ENCODE assay signal across 11 cellular contexts in genomic region chr13:69324109-69324886, GRCh38.
DNase-seq lines count a peak whose midpoint lies in the region; ATAC-seq, FAIRE-seq and TF ChIP-seq lines count a peak whose summit lies in the region.
"Had no signal": no experiment of that assay in that cellular context is flagged by ENCODE, and none has a peak within 500 bp of the region (broad histone marks: within the 10 kb centered on the region; RNA-seq: fewer than 3 reads in every experiment).

No MANE protein-coding gene starts in this region.

- H3K27ac Mint-ChIP-seq in glutamatergic neuron (ENCODE audit: unreplicated experiment) = no peak overlapping the region

- H3K27me3 ChIP-seq in OCI-LY3 (ENCODE audit: low read depth, low read length) (no peaks in the 10 kb centered on the region), fibroblast of lung (ENCODE audit: control insufficient read depth, insufficient read depth, low read length) (no peaks in the 10 kb centered on the region), tibial artery (no peaks in the 10 kb centered on the region)

- ATAC-seq in A549 (no peak; a peak in 1 of 6 replicates), HG02885 (IDR thresholded peaks at IDR 0.05; ENCODE audit: poor library complexity, unreplicated experiment) (no peak), HG02884 (IDR thresholded peaks at IDR 0.05; ENCODE audit: unreplicated experiment) (no peak)
- ATAC-seq: pancreas had no signal

- no peak overlapping the region for H3K27ac ChIP-seq in A549
- no peak overlapping the region for H3K27ac ChIP-seq in OCI-LY3 (ENCODE audit: low read length)
- no peak overlapping the region for H3K27ac ChIP-seq in fibroblast of lung (ENCODE audit: insufficient read depth, low read length)
- H3K27ac ChIP-seq in tibial artery = no peak overlapping the region
- H3K27ac ChIP-seq: pancreas had no signal

- no peak overlapping the region for H2AFZ ChIP-seq in OCI-LY3 (ENCODE audit: low read depth, low read length)
- H2AFZ ChIP-seq in fibroblast of lung (ENCODE audit: low read length) = no peak overlapping the region

- FAIRE-seq in A549 (lab: Jason Lieb, UNC) = no peak
- FAIRE-seq: pancreas had no signal

- no peaks in the 10 kb centered on the region for H3K4me1 Mint-ChIP-seq in glutamatergic neuron (ENCODE audit: low read depth, unreplicated experiment)

- H3K79me2 ChIP-seq in OCI-LY3 (ENCODE audit: low read length) = no peaks in the 10 kb centered on the region
- H3K79me2 ChIP-seq in fibroblast of lung (ENCODE audit: control insufficient read depth, insufficient read depth, low read length) = no peaks in the 10 kb centered on the region

- H3K9me3 ChIP-seq in A549 (no peaks in the 10 kb centered on the region), OCI-LY3 (ENCODE audit: insufficient read depth, low read length) (no peaks in the 10 kb centered on the region), fibroblast of lung (ENCODE audit: control insufficient read depth, insufficient read depth, low read depth, low read length) (no peaks in the 10 kb centered on the region), tibial artery (no peaks in the 10 kb centered on the region)
- H3K9me3 ChIP-seq: pancreas had no signal

- H3K4me3 ChIP-seq in A549 = no peak overlapping the region
- H3K4me3 ChIP-seq in Jurkat, Clone E6-1 (ENCODE audit: low read length) = no peak overlapping the region
- no peak overlapping the region for H3K4me3 ChIP-seq in OCI-LY3 (ENCODE audit: low read length)
- H3K4me3 ChIP-seq in fibroblast of lung (replicated peaks in 1 of 4; ENCODE audit: control extremely low read depth in 1 of 4, insufficient read depth in 1 of 4, low read depth in 3 of 4, low read length in 4 of 4) = no peak overlapping the region
- H3K4me3 ChIP-seq in tibial artery = no peak overlapping the region
- H3K4me3 ChIP-seq: pancreas had no signal

- no peaks in the 10 kb centered on the region for H3K9me3 Mint-ChIP-seq in glutamatergic neuron (ENCODE audit: unreplicated experiment)

- peak; percentile 55 to 74 for TF ChIP-seq RAD21 in A549 (conservative IDR thresholded peaks at IDR 0.05 in 1 of 2, IDR thresholded peaks at IDR 0.05 in 1 of 2)

- H3K4me2 ChIP-seq in A549 (no peak overlapping the region), OCI-LY3 (ENCODE audit: low read length) (peak overlapping the region; percentile 17; the same call in 1 of the 2 replicates), fibroblast of lung (ENCODE audit: extremely low read depth, insufficient read depth, low read length) (no peak overlapping the region)

- TF ChIP-seq EP300 in A549 (IDR thresholded peaks at IDR 0.05) = no peak

- no peaks in the 10 kb centered on the region for H4K20me1 ChIP-seq in OCI-LY3 (ENCODE audit: insufficient read depth, low read length)
- no peaks in the 10 kb centered on the region for H4K20me1 ChIP-seq in fibroblast of lung (ENCODE audit: control insufficient read depth, extremely low read depth, insufficient read depth, low read length)

- H3K36me3 Mint-ChIP-seq in glutamatergic neuron (ENCODE audit: unreplicated experiment) = no peaks in the 10 kb centered on the region

- DNase-seq in A549 (ENCODE audit: low read depth in 1 of 2, low spot score in 1 of 2) (peak in 1 of 2 experiments; percentile 43), fibroblast of lung (ENCODE audit: low read depth in 2 of 2) (peak; percentile 28 to 56), tibial artery (no peak), glutamatergic neuron (no peak)
- peak; percentile 5 for DNase-seq in Jurkat, Clone E6-1 (ENCODE audit: low read depth, low spot score)
- DNase-seq: activated T-cell treated with anti-CD3 and anti-CD28 coated beads for 4 hours, Calu3, pancreas had no signal

- POLR2A ChIA-PET in A549 (lab: Yijun Ruan, JAX) = no interaction called here

- TF ChIP-seq CTCF in A549 (IDR thresholded peaks at IDR 0.05) = peak; percentile 53
- TF ChIP-seq CTCF in OCI-LY3 (IDR thresholded peaks at IDR 0.05; ENCODE audit: low read depth, low read length) = peak; percentile 76
- TF ChIP-seq CTCF in fibroblast of lung (conservative IDR thresholded peaks at IDR 0.05 in 1 of 2, IDR thresholded peaks at IDR 0.05 in 1 of 2; ENCODE audit: low read depth in 1 of 2, low read length in 2 of 2) = peak in 1 of 2 donors; percentile 10
- TF ChIP-seq CTCF in tibial artery (IDR thresholded peaks at IDR 0.05) = no peak
- no peak for TF ChIP-seq CTCF in glutamatergic neuron (IDR thresholded peaks at IDR 0.05; ENCODE audit: partially characterized antibody, unreplicated experiment)

- H3K36me3 ChIP-seq in OCI-LY3 (replicated peaks; ENCODE audit: low read depth, low read length) (no peaks in the 10 kb centered on the region), fibroblast of lung (ENCODE audit: control insufficient read depth, insufficient read depth, low read length) (no peaks in the 10 kb centered on the region), tibial artery (no peaks in the 10 kb centered on the region)
- H3K36me3 ChIP-seq: pancreas had no signal

- CTCF ChIA-PET in A549 (lab: Yijun Ruan, JAX) = interaction anchor here (1.2 kb wide), 1 partner anchor 220 kb away, joined by 4 read pairs; no protein-coding TSS in a partner anchor

- intact Hi-C loops in tibial artery (cut with DNase I; ENCODE audit: low total_unique reads) = no loop called here

- H3K9ac ChIP-seq in OCI-LY3 (ENCODE audit: low read length) = no peak overlapping the region
- no peak overlapping the region for H3K9ac ChIP-seq in fibroblast of lung (ENCODE audit: insufficient read depth, low read length)

- no peaks in the 10 kb centered on the region for H3K4me1 ChIP-seq in A549
- peaks cover 19% of the 10 kb centered on the region for H3K4me1 ChIP-seq in OCI-LY3 (ENCODE audit: low read length)
- H3K4me1 ChIP-seq in fibroblast of lung (ENCODE audit: control insufficient read depth, extremely low read depth, insufficient read depth, low read length) = no peaks in the 10 kb centered on the region
- no peaks in the 10 kb centered on the region for H3K4me1 ChIP-seq in tibial artery
- H3K4me1 ChIP-seq: pancreas had no signal

- H3K4me3 Mint-ChIP-seq in glutamatergic neuron (ENCODE audit: unreplicated experiment) = no peak overlapping the region

- H3K27me3 Mint-ChIP-seq in glutamatergic neuron (ENCODE audit: unreplicated experiment) = peaks cover 1% of the 10 kb centered on the region

- no peak for TF ChIP-seq POLR2A in A549 (IDR thresholded peaks at IDR 0.05; ENCODE audit: low read length)

- WGBS in A549 (ENCODE audit: missing lambda C conversion rate) = 7% methylated on average over 2 of the region's 2 CpGs

TF ChIP-seq in A549, 52 proteins besides CTCF, POLR2A, EP300 and RAD21:
- TF ChIP-seq SMC3 (IDR thresholded peaks at IDR 0.05) (peak; percentile 55; the same call in 2 of the 3 replicates), SREBF2 (IDR thresholded peaks at IDR 0.05) (no peak), MAFK (IDR thresholded peaks at IDR 0.05; ENCODE audit: partially characterized antibody) (peak; percentile 31)

Comparison
In these comparisons a context has a peak if more than half of its experiments do, and no peak if none do; other contexts are left out.
1. DNase-seq: peak in Jurkat, Clone E6-1 (single experiment) and fibroblast of lung (2 of 2); none in tibial artery (0 of 2) and glutamatergic neuron (single experiment).
2. CTCF ChIP-seq: peak in A549 (single experiment) and OCI-LY3 (single experiment); none in tibial artery (0 of 2) and glutamatergic neuron (single experiment).